Comparison of ENCODE assay signal across 16 cellular contexts in the genomic region with DNA sequence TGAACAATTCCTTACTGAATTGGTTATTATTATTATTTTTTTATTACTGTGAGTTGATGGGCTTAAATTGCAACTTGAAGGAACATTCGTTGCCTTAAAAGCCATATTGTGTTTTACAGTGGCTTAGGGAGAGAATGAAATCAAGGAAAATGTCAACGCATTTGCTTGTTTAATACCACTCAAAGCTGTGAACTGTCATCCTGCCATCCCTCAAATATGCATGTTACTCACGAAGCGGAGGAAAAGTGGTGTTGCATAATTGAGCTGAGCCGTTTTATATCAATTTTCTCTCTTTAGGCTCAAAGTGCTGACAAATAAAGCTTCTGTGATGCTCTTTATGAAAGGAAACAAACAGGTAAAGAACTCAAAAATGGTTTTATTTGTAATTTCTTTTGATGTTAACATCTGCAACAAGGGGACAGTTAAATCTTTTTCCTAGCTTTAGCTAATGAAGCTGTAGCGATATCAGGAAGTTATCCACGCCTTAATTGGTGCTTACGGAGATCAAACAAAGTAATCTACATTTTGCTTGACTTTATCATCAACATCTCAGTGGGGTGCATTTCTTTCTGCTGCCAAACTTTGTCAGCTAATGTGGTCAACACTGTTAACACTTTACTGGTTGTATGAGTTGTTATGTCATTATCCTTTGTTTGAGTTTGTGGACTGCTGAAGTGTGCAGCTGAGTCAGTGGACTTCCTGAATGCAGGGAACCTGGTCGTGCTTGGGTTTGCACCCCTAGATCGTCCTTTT. TPM values are rescaled to one million over a fixed set of nuclear protein-coding genes. Genes with fewer than 3 reads are reported as not detected.
DNase-seq lines count a peak whose midpoint lies in the region; ATAC-seq, FAIRE-seq and TF ChIP-seq lines count a peak whose summit lies in the region.
"Had no signal": no experiment of that assay in that cellular context is flagged by ENCODE, and none has a peak within 500 bp of the region (broad histone marks: within the 10 kb centered on the region; RNA-seq: fewer than 3 reads in every experiment).

No MANE protein-coding gene starts in this region.

- no peak overlapping the region for H3K27ac Mint-ChIP-seq in activated CD8-positive, alpha-beta memory T cell treated with anti-CD3 and anti-CD28 coated beads, Interleukin-2, amount 10 ng/mL, durations not matched to agents 7 days and 5 days
- no peak overlapping the region for H3K27ac Mint-ChIP-seq in activated naive CD4-positive, alpha-beta T cell treated with anti-CD3 and anti-CD28 coated beads for 36 hours
- H3K27ac Mint-ChIP-seq: progenitor cell of endocrine pancreas had no signal

- H3K4me3 ChIP-seq in epithelial cell of proximal tubule (ENCODE audit: low read depth, low read length) (no peak overlapping the region), skeletal muscle cell (ENCODE audit: low read depth, low read length) (no peak overlapping the region), ascending aorta (no peak overlapping the region)
- H3K4me3 ChIP-seq: mucosa of descending colon had no signal

- H3K9me3 ChIP-seq in ascending aorta, result no peaks in the 10 kb centered on the region
- H3K9me3 ChIP-seq: mucosa of descending colon had no signal

- TF ChIP-seq CTCF in epithelial cell of proximal tubule (conservative IDR thresholded peaks at IDR 0.05; ENCODE audit: low read depth, low read length) (no peak), ascending aorta (IDR thresholded peaks at IDR 0.05) (no peak), D721Med (IDR thresholded peaks at IDR 0.05; ENCODE audit: insufficient read depth, missing control alignments) (no peak)

- H3K9me3 Mint-ChIP-seq in activated CD8-positive, alpha-beta memory T cell treated with anti-CD3 and anti-CD28 coated beads, Interleukin-2, amount 10 ng/mL, durations not matched to agents 7 days and 5 days (ENCODE audit: low read depth), result no peaks in the 10 kb centered on the region
- no peaks in the 10 kb centered on the region for H3K9me3 Mint-ChIP-seq in activated naive CD4-positive, alpha-beta T cell treated with anti-CD3 and anti-CD28 coated beads for 36 hours

- peaks cover 27 to 73% of the 10 kb centered on the region in 2 donors for H3K36me3 ChIP-seq in ascending aorta

- H3K36me3 Mint-ChIP-seq in activated CD8-positive, alpha-beta memory T cell treated with anti-CD3 and anti-CD28 coated beads, Interleukin-2, amount 10 ng/mL, durations not matched to agents 7 days and 5 days, result peaks cover 47% of the 10 kb centered on the region
- peaks cover 36% of the 10 kb centered on the region for H3K36me3 Mint-ChIP-seq in activated naive CD4-positive, alpha-beta T cell treated with anti-CD3 and anti-CD28 coated beads for 36 hours (ENCODE audit: low read depth)

- no peaks in the 10 kb centered on the region for H3K4me1 ChIP-seq in ascending aorta

- FAIRE-seq in D721Med (lab: Jason Lieb, UNC), result no peak
- FAIRE-seq: colon, G401.6 had no signal

- H3K4me1 Mint-ChIP-seq in activated CD8-positive, alpha-beta memory T cell treated with anti-CD3 and anti-CD28 coated beads, Interleukin-2, amount 10 ng/mL, durations not matched to agents 7 days and 5 days, result peaks cover 35% of the 10 kb centered on the region
- H3K4me1 Mint-ChIP-seq in activated naive CD4-positive, alpha-beta T cell treated with anti-CD3 and anti-CD28 coated beads for 36 hours (ENCODE audit: low read depth), result peaks cover 37% of the 10 kb centered on the region

- peak; percentile 42 for ATAC-seq in activated CD8-positive, alpha-beta memory T cell treated with anti-CD3 and anti-CD28 coated beads, Interleukin-2, amount 10 ng/mL, durations not matched to agents 7 days and 5 days
- ATAC-seq: mucosa of descending colon had no signal

- no peaks in the 10 kb centered on the region for H3K27me3 Mint-ChIP-seq in activated CD8-positive, alpha-beta memory T cell treated with anti-CD3 and anti-CD28 coated beads, Interleukin-2, amount 10 ng/mL, durations not matched to agents 7 days and 5 days
- H3K27me3 Mint-ChIP-seq in activated naive CD4-positive, alpha-beta T cell treated with anti-CD3 and anti-CD28 coated beads for 36 hours (ENCODE audit: low read depth), result no peaks in the 10 kb centered on the region
- H3K27me3 Mint-ChIP-seq: progenitor cell of endocrine pancreas had no signal

- H3K27ac ChIP-seq in ascending aorta, result no peak overlapping the region

- CTCF ChIA-PET in activated CD8-positive, alpha-beta memory T cell treated with anti-CD3 and anti-CD28 coated beads, Interleukin-2, amount 10 ng/mL, durations not matched to agents 7 days and 5 days (lab: Charles Lee), result interaction anchor here (0.7 to 2.1 kb wide), 6 partner anchors 8 to 60 kb away, joined by 3 to 5 read pairs (median 4); no protein-coding TSS in a partner anchor
- CTCF ChIA-PET in activated naive CD4-positive, alpha-beta T cell treated with anti-CD3 and anti-CD28 coated beads for 36 hours (lab: Charles Lee), result no interaction called here

- no peak overlapping the region for H3K4me3 Mint-ChIP-seq in activated CD8-positive, alpha-beta memory T cell treated with anti-CD3 and anti-CD28 coated beads, Interleukin-2, amount 10 ng/mL, durations not matched to agents 7 days and 5 days
- no peak overlapping the region for H3K4me3 Mint-ChIP-seq in activated naive CD4-positive, alpha-beta T cell treated with anti-CD3 and anti-CD28 coated beads for 36 hours

- no peaks in the 10 kb centered on the region for H3K27me3 ChIP-seq in ascending aorta

- intact Hi-C loops in ascending aorta (cut with DNase I), result no loop called here
- intact Hi-C loops in activated naive CD4-positive, alpha-beta T cell treated with anti-CD3 and anti-CD28 coated beads for 36 hours (cut with micrococcal nuclease), result no loop called here

- DNase-seq in activated CD8-positive, alpha-beta memory T cell treated with anti-CD3 and anti-CD28 coated beads, Interleukin-2, amount 10 ng/mL, durations not matched to agents 7 days and 5 days, result no peak
- DNase-seq in activated CD8-positive, alpha-beta memory T cell treated with anti-CD3 and anti-CD28 coated beads, Interleukin-2, amount 50 U/mL, for 4 hours, result no peak
- peak; percentile 78 for DNase-seq in NCI-H69 (lab: John Stamatoyannopoulos, UW)
- peak; percentile 20 for DNase-seq in epithelial cell of proximal tubule (ENCODE audit: low read depth)
- DNase-seq in skeletal muscle cell (ENCODE audit: low read depth), result peak; percentile 4
- DNase-seq in ascending aorta (ENCODE audit: low spot score in 2 of 2), result no peak
- no peak for DNase-seq in D721Med (ENCODE audit: insufficient read length, low spot score)
- DNase-seq in activated naive CD4-positive, alpha-beta T cell treated with anti-CD3 and anti-CD28 coated beads for 36 hours, result no peak
- DNase-seq: activated CD4-positive, alpha-beta T cell treated with anti-CD3 and anti-CD28 coated beads, Interleukin-2, amount 50 U/mL, for 48 hours; mucosa of descending colon; NCI-H82; stimulated activated CD4-positive, alpha-beta T cell treated with anti-CD3 and anti-CD28 coated beads, Interleukin-1b, Interleukin-23, amount 100 ng/mL, for 48 hours; T1000 had no signal

RNA-seq across cellular contexts. Expression of gene GLRX3, which starts 33.1 kb away (rescaled TPM):
- total RNA-seq in activated CD8-positive, alpha-beta memory T cell treated with anti-CD3 and anti-CD28 coated beads, Interleukin-2, amount 10 ng/mL, durations not matched to agents 7 days and 5 days, result 10 to 100 TPM; 65.0 to 89.7 TPM
- total RNA-seq in epithelial cell of proximal tubule, result 133 and 175 TPM in 2 replicates
- total RNA-seq in ascending aorta, result 30.7 TPM
- 10 to 100 TPM; 86.2 to 86.5 TPM for total RNA-seq in activated naive CD4-positive, alpha-beta T cell treated with anti-CD3 and anti-CD28 coated beads for 36 hours

RNA-seq across cellular contexts. Expression of gene C10orf143, which starts 58.7 kb away (rescaled TPM):
- 1 to 10 TPM; 2.7 to 4.3 TPM for total RNA-seq in activated CD8-positive, alpha-beta memory T cell treated with anti-CD3 and anti-CD28 coated beads, Interleukin-2, amount 10 ng/mL, durations not matched to agents 7 days and 5 days
- 0.22 and 4.7 TPM in 2 replicates for total RNA-seq in epithelial cell of proximal tubule
- total RNA-seq in ascending aorta, result 0.11 TPM
- 1 to 10 TPM; 3.3 to 3.5 TPM for total RNA-seq in activated naive CD4-positive, alpha-beta T cell treated with anti-CD3 and anti-CD28 coated beads for 36 hours

Comparison
In these comparisons a context has a peak if more than half of its experiments do, and no peak if none do; other contexts are left out.
1. DNase-seq: peak in NCI-H69 (single experiment), epithelial cell of proximal tubule (single experiment) and skeletal muscle cell (single experiment); none in activated CD8-positive, alpha-beta memory T cell treated with anti-CD3 and anti-CD28 coated beads, Interleukin-2, amount 10 ng/mL, durations not matched to agents 7 days and 5 days (single experiment), activated CD8-positive, alpha-beta memory T cell treated with anti-CD3 and anti-CD28 coated beads, Interleukin-2, amount 50 U/mL, for 4 hours (single experiment), ascending aorta (0 of 2), D721Med (single experiment) and activated naive CD4-positive, alpha-beta T cell treated with anti-CD3 and anti-CD28 coated beads for 36 hours (single experiment).